13 cellular contexts compared by ENCODE assay signal in genomic region chr7:92696584-92696983, GRCh38.
DNase-seq lines count a peak whose midpoint lies in the region; ATAC-seq and TF ChIP-seq lines count a peak whose summit lies in the region.
"Had no signal": no experiment of that assay in that cellular context is flagged by ENCODE, and none has a peak within 500 bp of the region (broad histone marks: within the 10 kb centered on the region; RNA-seq: fewer than 3 reads in every experiment).

No MANE protein-coding gene starts in this region.

- no peak overlapping the region for H2AK5ac ChIP-seq in mesenchymal stem cell (ENCODE audit: low read length, severe bottlenecking)

- H2AFZ ChIP-seq in mesenchymal stem cell (ENCODE audit: low read depth, low read length) = no peak overlapping the region

- TF ChIP-seq EP300 in stomach (IDR thresholded peaks at IDR 0.05) = no peak

- no peak overlapping the region for H3K18ac ChIP-seq in mesenchymal stem cell (ENCODE audit: low read depth in 1 of 2, low read length in 2 of 2)

- H2BK120ac ChIP-seq in mesenchymal stem cell (ENCODE audit: low read depth, low read length) = no peak overlapping the region

- H2BK12ac ChIP-seq in mesenchymal stem cell (ENCODE audit: low read length in 2 of 2) = no peak overlapping the region

- H4K91ac ChIP-seq in mesenchymal stem cell (ENCODE audit: low read length) = no peak overlapping the region

- intact Hi-C loops in stomach (cut with DNase I; ENCODE audit: low total_unique reads) = loop anchor here (10.0 kb wide), 1 partner anchor 138 kb away; the partner anchor contains the start of gene CDK6

- DNase-seq in brain microvascular endothelial cell (no peak), mesenchymal stem cell (no peak), stomach (no peak), T-helper 2 cell (no peak), HUDEP-2 (lab: John Stamatoyannopoulos, UW; ENCODE audit: unreplicated experiment in 76 of 76) (no peak)
- no peak for DNase-seq in activated CD4-positive, alpha-beta T cell treated with anti-CD3 and anti-CD28 coated beads, Interleukin-2, amount 50 U/mL, for 4 hours
- DNase-seq: activated CD8-positive, alpha-beta T cell treated with anti-CD3 and anti-CD28 coated beads for 36 hours; activated gamma-delta T cell treated with Interleukin-2 at 50 U/mL for 16 hours; NCI-H146; stimulated activated CD4-positive, alpha-beta T cell treated with anti-CD3 and anti-CD28 coated beads, Interleukin-4, amount 100 ng/mL, for 4 hours; stimulated activated naive B cell treated with anti-CD40 and anti-IgM and Interleukin-4, amounts not matched to agents 10 μg/mL and 1 μg/mL and 100 μg/mL, for 72 hours had no signal

- TF ChIP-seq CTCF in brain microvascular endothelial cell (IDR thresholded peaks at IDR 0.05; ENCODE audit: low read depth, low read length, missing control alignments) = no peak
- no peak for TF ChIP-seq CTCF in stomach (IDR thresholded peaks at IDR 0.05)

- in situ Hi-C loops in brain microvascular endothelial cell (cut with HindIII; ENCODE audit: low pct_ligation_motif_present, low sequenced_read_pairs) = no loop called here

- ATAC-seq in HG02938 (IDR thresholded peaks at IDR 0.05; ENCODE audit: unreplicated experiment) = no peak
- ATAC-seq: activated CD8-positive, alpha-beta T cell treated with anti-CD3 and anti-CD28 coated beads for 36 hours had no signal

- no peak overlapping the region for H3K4me2 ChIP-seq in mesenchymal stem cell (ENCODE audit: low read length, poor library complexity, severe bottlenecking)

- H3K36me3 ChIP-seq in HUES48 (ENCODE audit: control insufficient read depth, insufficient read depth, low read length) (no peaks in the 10 kb centered on the region), brain microvascular endothelial cell (replicated peaks) (no peaks in the 10 kb centered on the region), mesenchymal stem cell (ENCODE audit: control insufficient read depth in 1 of 2, insufficient read depth in 2 of 2, low read depth in 1 of 2, low read length in 2 of 2) (peaks cover 0 to 8% of the 10 kb centered on the region in 2 experiments), stomach (no peaks in the 10 kb centered on the region)

- no peak overlapping the region for H3K9ac ChIP-seq in HUES48 (ENCODE audit: low read depth, low read length)
- H3K9ac ChIP-seq in mesenchymal stem cell (ENCODE audit: low read length) = peak overlapping the region; percentile 89

- no peak overlapping the region for H3K4ac ChIP-seq in mesenchymal stem cell (ENCODE audit: low read depth in 1 of 2, low read length in 2 of 2)

- H3K27ac ChIP-seq in HUES48 (ENCODE audit: low read depth, low read length) = peak overlapping the region; percentile 96
- peak overlapping the region; percentile 87 for H3K27ac ChIP-seq in brain microvascular endothelial cell
- H3K27ac ChIP-seq in mesenchymal stem cell (ENCODE audit: low read length, poor library complexity, severe bottlenecking) = peak overlapping the region; percentile 88
- H3K27ac ChIP-seq in stomach = peak overlapping the region in 4 of 5 donors; percentile 73 to 90 (median 82)

- TF ChIP-seq POLR2A in stomach (IDR thresholded peaks at IDR 0.05) = no peak

- 86% methylated on average over 2 of the region's 4 CpGs for WGBS in mesenchymal stem cell
- 56 to 70% (median 62%) methylated on average over 4 of the region's 4 CpGs for WGBS in stomach, 5 donors

- H3K4me3 ChIP-seq in HUES48 (ENCODE audit: low read depth, low read length) (no peak overlapping the region), brain microvascular endothelial cell (ENCODE audit: low read depth, low read length) (no peak overlapping the region), mesenchymal stem cell (ENCODE audit: insufficient read depth in 1 of 2, low read depth in 1 of 2, low read length in 2 of 2) (peak overlapping the region in 1 of 2 experiments; percentile 78), stomach (no peak overlapping the region)

- no peak overlapping the region for H2BK5ac ChIP-seq in mesenchymal stem cell (ENCODE audit: low read depth, low read length, poor library complexity, severe bottlenecking)

- H3K27me3 ChIP-seq in HUES48 (ENCODE audit: control insufficient read depth, insufficient read depth, low read length) (no peaks in the 10 kb centered on the region), brain microvascular endothelial cell (replicated peaks) (no peaks in the 10 kb centered on the region), mesenchymal stem cell (ENCODE audit: control insufficient read depth in 1 of 2, insufficient read depth in 1 of 2, low read length in 2 of 2) (no peaks in the 10 kb centered on the region), stomach (no peaks in the 10 kb centered on the region)

- H3K23ac ChIP-seq in mesenchymal stem cell (ENCODE audit: low read length in 2 of 2) = no peak overlapping the region

- H3K9me3 ChIP-seq in HUES48 (ENCODE audit: control insufficient read depth, insufficient read depth, low read length) (no peaks in the 10 kb centered on the region), mesenchymal stem cell (ENCODE audit: control insufficient read depth, low read length) (no peaks in the 10 kb centered on the region), stomach (no peaks in the 10 kb centered on the region)

- H3K14ac ChIP-seq in mesenchymal stem cell (ENCODE audit: low read length in 2 of 2) = no peak overlapping the region

- H3K4me1 ChIP-seq in HUES48 (ENCODE audit: control insufficient read depth, insufficient read depth, low read length) (peaks cover 23% of the 10 kb centered on the region), mesenchymal stem cell (ENCODE audit: control insufficient read depth, insufficient read depth, low read depth, low read length) (peaks cover 9% of the 10 kb centered on the region), stomach (peaks cover 26 to 85% (median 50%) of the 10 kb centered on the region in 4 donors)

- peaks cover 6% of the 10 kb centered on the region for H3K79me1 ChIP-seq in mesenchymal stem cell (replicated peaks; ENCODE audit: low read length, poor library complexity, severe bottlenecking)

- H2BK15ac ChIP-seq in mesenchymal stem cell (ENCODE audit: low read depth, poor library complexity, severe bottlenecking) = no peak overlapping the region

- H4K8ac ChIP-seq in mesenchymal stem cell (ENCODE audit: low read length) = no peak overlapping the region
